ENCODE assay signal across 21 cellular contexts in genomic region chr1:111795401-111795800, GRCh38.
"Had no signal": no experiment of that assay in that cellular context is flagged by ENCODE, and none has a peak within 500 bp of the region (broad histone marks: within the 10 kb centered on the region; RNA-seq: fewer than 3 reads in every experiment).

No MANE protein-coding gene starts in this region.

- H3K4me3 ChIP-seq: left ventricle myocardium inferior, lung, mucosa of descending colon, ovary, skin epidermis, stomach, testis, thyroid gland, transverse colon, upper lobe of left lung, vagina had no signal

- DNase-seq: islet precursor cell; left ventricle myocardium inferior; midbrain; mucosa of descending colon; naive thymus-derived CD4-positive, alpha-beta T cell; ovary; right cardiac atrium; stimulated activated CD4-positive, alpha-beta T cell treated with anti-CD3 and anti-CD28 coated beads, Interleukin-12 subunit alpha, Interleukin-12 subunit beta, amount 100 ng/mL, for 4 hours; stimulated activated CD4-positive, alpha-beta T cell treated with anti-CD3 and anti-CD28 coated beads, Interleukin-15, amount 100 ng/mL, for 24 hours; stimulated activated CD4-positive, alpha-beta T cell treated with anti-CD3 and anti-CD28 coated beads, Interleukin-2, amount 100 ng/mL, for 24 hours; stimulated activated CD4-positive, alpha-beta T cell treated with anti-CD3 and anti-CD28 coated beads, Interleukin-4, amount 100 ng/mL, for 1 hour; stimulated activated naive B cell treated with anti-CD40 and anti-IgM and Interleukin-4, amounts not matched to agents 10 μg/mL and 1 μg/mL and 100 μg/mL, for 72 hours; stimulated activated naive CD8-positive, alpha-beta T cell treated with anti-CD3 and anti-CD28 coated beads, Interleukin-15, Interleukin-2, amounts not matched to agents 100 U/mL and 50 U/mL, for 24 hours; stomach; testis; thyroid gland; transverse colon; upper lobe of left lung had no signal
